15 cellular contexts compared by ENCODE assay signal in genomic region chr3:125043599-125044151, GRCh38. TPM values are rescaled to one million over a fixed set of nuclear protein-coding genes. Genes with fewer than 3 reads are reported as not detected.
DNase-seq lines count a peak whose midpoint lies in the region; ATAC-seq and TF ChIP-seq lines count a peak whose summit lies in the region.
"Had no signal": no experiment of that assay in that cellular context is flagged by ENCODE, and none has a peak within 500 bp of the region (broad histone marks: within the 10 kb centered on the region; RNA-seq: fewer than 3 reads in every experiment).

No MANE protein-coding gene starts in this region.

- no peak overlapping the region for H4K12ac ChIP-seq in trophoblast cell (ENCODE audit: low read depth, low read length)

- no peak for TF ChIP-seq CTCF in hepatocyte (IDR thresholded peaks at IDR 0.05; ENCODE audit: poor library complexity)
- no peak for TF ChIP-seq CTCF in mesothelial cell of epicardium (IDR thresholded peaks at IDR 0.05; ENCODE audit: unreplicated experiment)

- H3K18ac ChIP-seq in trophoblast cell (ENCODE audit: low read length) = peak overlapping the region; percentile 49

- 79% methylated on average over 18 of the region's 20 CpGs for WGBS in hepatocyte (ENCODE audit: low lambda C conversion rate, missing lambda C conversion rate)
- no CpG with 5 or more reads among the region's 20 CpGs for WGBS in trophoblast cell (ENCODE audit: extremely low coverage, insufficient coverage, insufficient read length)

- no peaks in the 10 kb centered on the region for H3K36me3 ChIP-seq in hepatocyte (replicated peaks; ENCODE audit: insufficient read depth, low read depth)
- peaks cover 3 to 6% of the 10 kb centered on the region in 2 experiments for H3K36me3 ChIP-seq in trophoblast cell (ENCODE audit: control insufficient read depth in 1 of 2, insufficient read depth in 2 of 2, low read length in 2 of 2)

- H4K91ac ChIP-seq in trophoblast cell (ENCODE audit: low read depth, low read length) = peak overlapping the region; percentile 87

- peak overlapping the region; percentile 51 for H2AK5ac ChIP-seq in trophoblast cell (ENCODE audit: low read length)

- peak overlapping the region; percentile 85 for H2BK120ac ChIP-seq in trophoblast cell (ENCODE audit: insufficient read depth, low read length, poor library complexity)

- H3K4me3 ChIP-seq in hepatocyte (no peak overlapping the region), trophoblast cell (ENCODE audit: low read depth, low read length) (no peak overlapping the region)

- H3K27ac Mint-ChIP-seq in mesothelial cell of epicardium = no peak overlapping the region
- H3K27ac Mint-ChIP-seq: activated CD4-positive, alpha-beta memory T cell treated with anti-CD3 and anti-CD28 coated beads for 36 hours had no signal

- H3K9ac ChIP-seq in trophoblast cell (ENCODE audit: low read length) = no peak overlapping the region

- H3K27ac ChIP-seq in hepatocyte (peak overlapping the region; percentile 68), trophoblast cell (ENCODE audit: low read depth, low read length) (peak overlapping the region; percentile 85)

- H4K8ac ChIP-seq in trophoblast cell (ENCODE audit: low read depth, low read length) = peak overlapping the region; percentile 68

- peaks cover 26% of the 10 kb centered on the region for H3K4me1 Mint-ChIP-seq in mesothelial cell of epicardium

- peaks cover 6% of the 10 kb centered on the region for H3K27me3 Mint-ChIP-seq in mesothelial cell of epicardium (ENCODE audit: low read depth)
- H3K27me3 Mint-ChIP-seq: activated CD4-positive, alpha-beta memory T cell treated with anti-CD3 and anti-CD28 coated beads for 36 hours; T-cell had no signal

- H3K23ac ChIP-seq in trophoblast cell (ENCODE audit: low read length) = no peak overlapping the region

- peaks cover 53% of the 10 kb centered on the region for H3K79me2 ChIP-seq in hepatocyte
- peaks cover 4% of the 10 kb centered on the region for H3K79me2 ChIP-seq in trophoblast cell (ENCODE audit: control insufficient read depth, insufficient read depth, low read length, poor library complexity)

- H3K4me1 ChIP-seq in hepatocyte (ENCODE audit: insufficient read depth) = peaks cover 31% of the 10 kb centered on the region
- peaks cover 32 to 35% of the 10 kb centered on the region in 2 experiments for H3K4me1 ChIP-seq in trophoblast cell (ENCODE audit: control insufficient read depth in 1 of 2, insufficient read depth in 2 of 2, low read length in 2 of 2)

- peak; percentile 73 for DNase-seq in Right ventricle myocardium inferior (ENCODE audit: missing footprints)
- DNase-seq in cardiac septum (ENCODE audit: low spot score) = no peak
- no peak for DNase-seq in hepatocyte (ENCODE audit: low spot score)
- no peak for DNase-seq in trophoblast cell
- no peak for DNase-seq in midbrain (lab: John Stamatoyannopoulos, UW)
- DNase-seq in mesothelial cell of epicardium (ENCODE audit: low spot score in 2 of 2, unreplicated experiment in 2 of 2) = no peak
- DNase-seq: activated CD4-positive, alpha-beta memory T cell treated with anti-CD3 and anti-CD28 coated beads for 36 hours; activated naive CD4-positive, alpha-beta T cell; DMS79; effector memory CD4-positive, alpha-beta T cell; NCI-H1417; NK-92 treated with Interleukin-12 subunit alpha and Interleukin-12 subunit beta, amount 100 ng/mL, for 24 hours; T-cell had no signal

- peak overlapping the region; percentile 92 for H2BK12ac ChIP-seq in trophoblast cell (ENCODE audit: low read length)

- no peaks in the 10 kb centered on the region for H4K20me1 ChIP-seq in hepatocyte (ENCODE audit: insufficient read depth, poor library complexity, severe bottlenecking)

- intact Hi-C loops in Right ventricle myocardium inferior (cut with DNase I) (loop anchor here (5.0 kb wide), 1 partner anchor 99 kb away; no protein-coding TSS in a partner anchor), cardiac septum (cut with DNase I) (loop anchor here (1.0 kb wide), 1 partner anchor 50 kb away; no protein-coding TSS in a partner anchor)

- H3K79me1 ChIP-seq in trophoblast cell (ENCODE audit: low read length) = peaks cover 20% of the 10 kb centered on the region

- H3K4me3 Mint-ChIP-seq in mesothelial cell of epicardium = no peak overlapping the region
- H3K4me3 Mint-ChIP-seq: activated CD4-positive, alpha-beta memory T cell treated with anti-CD3 and anti-CD28 coated beads for 36 hours; T-cell had no signal

- no peaks in the 10 kb centered on the region for H3K36me3 Mint-ChIP-seq in mesothelial cell of epicardium

- H3K4me2 ChIP-seq in hepatocyte = no peak overlapping the region
- peak overlapping the region; percentile 7 for H3K4me2 ChIP-seq in trophoblast cell (ENCODE audit: low read length)

- no peaks in the 10 kb centered on the region for H3K27me3 ChIP-seq in hepatocyte
- H3K27me3 ChIP-seq in trophoblast cell (ENCODE audit: insufficient read depth, low read length) = no peaks in the 10 kb centered on the region

- H3K9me3 Mint-ChIP-seq in mesothelial cell of epicardium = no peaks in the 10 kb centered on the region
- H3K9me3 Mint-ChIP-seq: activated CD4-positive, alpha-beta memory T cell treated with anti-CD3 and anti-CD28 coated beads for 36 hours; T-cell had no signal

- H3K14ac ChIP-seq in trophoblast cell (ENCODE audit: low read length) = peak overlapping the region; percentile 35

- no peaks in the 10 kb centered on the region for H3K9me3 ChIP-seq in hepatocyte (ENCODE audit: low read depth)
- no peaks in the 10 kb centered on the region for H3K9me3 ChIP-seq in trophoblast cell (ENCODE audit: insufficient read depth, low read depth, low read length)

- peak overlapping the region; percentile 83 for H2BK5ac ChIP-seq in trophoblast cell (ENCODE audit: low read depth, low read length, poor library complexity)

- H3K4ac ChIP-seq in trophoblast cell (ENCODE audit: low read depth, low read length) = peak overlapping the region; percentile 34

- ATAC-seq in Right ventricle myocardium inferior = peak; percentile 62
- no peak for ATAC-seq in GM19023 (IDR thresholded peaks at IDR 0.05; ENCODE audit: unreplicated experiment)
- no peak for ATAC-seq in GM19467 (IDR thresholded peaks at IDR 0.05; ENCODE audit: unreplicated experiment)
- ATAC-seq: T-cell had no signal

- no peak overlapping the region for H2AFZ ChIP-seq in hepatocyte
- H2AFZ ChIP-seq in trophoblast cell (ENCODE audit: insufficient read depth, low read length, poor library complexity) = no peak overlapping the region

- H3K9me2 ChIP-seq in hepatocyte (replicated peaks; ENCODE audit: insufficient read depth) = no peaks in the 10 kb centered on the region

RNA-seq across cellular contexts. Expression of gene HEG1, which starts 12.1 kb away (rescaled TPM):
- 95.0 TPM for total RNA-seq in Right ventricle myocardium inferior
- 151 TPM for total RNA-seq in cardiac septum
- total RNA-seq in hepatocyte = 25.1 and 27.2 TPM in 2 replicates
- polyA plus RNA-seq in hepatocyte = 22.5 and 27.3 TPM in 2 replicates
- polyA plus RNA-seq in trophoblast cell (2013) = 59.6 and 62.6 TPM in 2 replicates
- total RNA-seq in mesothelial cell of epicardium = 12.8 to 14.4 TPM (median 13.8 TPM) in 3 replicates
